ENCODE assay signal across 20 cellular contexts in genomic region chr9:136514022-136514714, GRCh38.
"Had no signal": no experiment of that assay in that cellular context is flagged by ENCODE, and none has a peak within 500 bp of the region (broad histone marks: within the 10 kb centered on the region; RNA-seq: fewer than 3 reads in every experiment).

No MANE protein-coding gene starts in this region.

- H3K27me3 Mint-ChIP-seq: activated T-cell treated with anti-CD3 and anti-CD28 coated beads, Interleukin-2, amount 50 U/mL, for 24 hours; activated T-helper 17 cell treated with anti-CD3 and anti-CD28 coated beads, Interleukin-2, amount 50 U/mL, for 72 hours; naive thymus-derived CD4-positive, alpha-beta T cell had no signal

- H3K4me1 Mint-ChIP-seq: activated T-helper 17 cell treated with anti-CD3 and anti-CD28 coated beads, Interleukin-2, amount 50 U/mL, for 72 hours; endodermal cell; naive thymus-derived CD4-positive, alpha-beta T cell had no signal

- H3K4me3 ChIP-seq: ascending aorta, colonic mucosa, heart left ventricle, thyroid gland had no signal

- H3K27ac ChIP-seq: ascending aorta, brain microvascular endothelial cell, colonic mucosa, epithelial cell of prostate, thyroid gland had no signal

- H3K4me1 ChIP-seq: ascending aorta had no signal

- H3K9me3 ChIP-seq: ascending aorta, colonic mucosa, heart left ventricle, thyroid gland had no signal

- ATAC-seq: activated naive CD4-positive, alpha-beta T cell treated with anti-CD3 and anti-CD28 coated beads, Interleukin-2, amount 50 U/mL, for 72 hours; activated T-helper 17 cell treated with anti-CD3 and anti-CD28 coated beads, Interleukin-2, amount 50 U/mL, for 72 hours; heart left ventricle; left lobe of liver; naive thymus-derived CD4-positive, alpha-beta T cell had no signal

- DNase-seq: activated CD8-positive, alpha-beta memory T cell treated with anti-CD3 and anti-CD28 coated beads for 24 hours; activated CD8-positive, alpha-beta memory T cell treated with anti-CD3 and anti-CD28 coated beads, Interleukin-2, amount 50 U/mL, for 4 hours; activated T-cell treated with anti-CD3 and anti-CD28 coated beads, Interleukin-2, amount 50 U/mL, for 24 hours; brain microvascular endothelial cell; central memory CD4-positive, alpha-beta T cell; colonic mucosa; endodermal cell; heart left ventricle; islet precursor cell; naive thymus-derived CD4-positive, alpha-beta T cell; stimulated activated CD4-positive, alpha-beta T cell treated with anti-CD3 and anti-CD28 coated beads, Interleukin-4, amount 100 ng/mL, for 1 hour; stimulated activated naive CD4-positive, alpha-beta T cell treated with Interleukin-2 at 50 U/mL for 16 hours; T-helper 9 cell; thyroid gland had no signal

- H3K4me3 Mint-ChIP-seq: activated T-cell treated with anti-CD3 and anti-CD28 coated beads, Interleukin-2, amount 50 U/mL, for 24 hours; activated T-helper 17 cell treated with anti-CD3 and anti-CD28 coated beads, Interleukin-2, amount 50 U/mL, for 72 hours; endodermal cell; naive thymus-derived CD4-positive, alpha-beta T cell; neural crest cell had no signal

- H3K27me3 ChIP-seq: ascending aorta, brain microvascular endothelial cell, colonic mucosa, heart left ventricle, thyroid gland had no signal

- H3K27ac Mint-ChIP-seq: activated naive CD4-positive, alpha-beta T cell treated with anti-CD3 and anti-CD28 coated beads, Interleukin-2, amount 50 U/mL, for 72 hours; activated T-cell treated with anti-CD3 and anti-CD28 coated beads, Interleukin-2, amount 50 U/mL, for 24 hours; activated T-helper 17 cell treated with anti-CD3 and anti-CD28 coated beads, Interleukin-2, amount 50 U/mL, for 72 hours; endodermal cell; naive thymus-derived CD4-positive, alpha-beta T cell had no signal

- H3K36me3 Mint-ChIP-seq: activated naive CD4-positive, alpha-beta T cell treated with anti-CD3 and anti-CD28 coated beads, Interleukin-2, amount 50 U/mL, for 72 hours had no signal

- H3K9me3 Mint-ChIP-seq: activated naive CD4-positive, alpha-beta T cell treated with anti-CD3 and anti-CD28 coated beads, Interleukin-2, amount 50 U/mL, for 72 hours; activated T-cell treated with anti-CD3 and anti-CD28 coated beads, Interleukin-2, amount 50 U/mL, for 24 hours; activated T-helper 17 cell treated with anti-CD3 and anti-CD28 coated beads, Interleukin-2, amount 50 U/mL, for 72 hours; endodermal cell; naive thymus-derived CD4-positive, alpha-beta T cell; neural crest cell had no signal
